In the genomic region with DNA sequence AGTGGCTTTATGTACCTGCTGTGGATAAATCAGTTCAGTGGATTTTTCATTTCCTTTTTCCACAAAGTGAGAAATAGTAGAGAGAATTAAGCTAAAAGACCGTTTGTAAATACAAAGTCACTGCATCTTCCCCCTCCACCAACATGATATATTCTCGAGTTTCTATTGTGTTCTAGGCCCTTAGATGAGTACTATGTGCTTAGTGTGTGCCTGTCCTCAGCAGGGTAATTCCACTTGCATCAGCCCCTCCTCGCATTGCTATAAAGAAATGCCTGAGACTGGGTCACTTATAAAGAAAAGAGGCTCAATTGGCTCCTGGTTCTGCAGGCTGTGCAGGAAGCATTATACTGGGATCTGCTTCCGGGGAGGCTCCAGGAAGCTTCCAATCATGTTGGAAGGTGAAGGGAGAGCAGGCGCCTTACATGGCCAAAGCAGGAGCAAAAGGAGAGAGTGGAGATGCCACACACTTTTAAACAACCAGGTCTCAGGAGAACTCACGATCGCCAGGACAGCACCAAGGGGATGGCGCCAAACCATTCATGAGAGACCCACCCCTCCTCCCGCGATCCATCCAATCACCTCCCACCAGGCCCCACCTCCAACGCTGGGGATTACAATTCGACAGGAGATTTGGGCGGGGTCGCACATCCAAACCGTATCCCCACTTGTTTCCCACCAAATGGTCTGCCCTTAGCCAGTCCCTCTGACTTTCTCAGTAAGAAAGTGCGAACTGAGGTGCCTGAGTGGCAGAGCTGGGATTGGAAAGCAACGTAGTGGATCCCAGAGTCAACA, we compare ENCODE assay signal across 8 cellular contexts.
A peak's percentile ranks its signal among the peaks of the same experiment; 100 is the strongest.
DNase-seq lines count a peak whose midpoint lies in the region; ATAC-seq lines count a peak whose summit lies in the region.

No MANE protein-coding gene starts in this region.

- no peaks in the 10 kb centered on the region for H3K36me3 Mint-ChIP-seq in activated naive CD4-positive, alpha-beta T cell treated with anti-CD3 and anti-CD28 coated beads, Interleukin-2, amount 50 U/mL, for 72 hours

- no peaks in the 10 kb centered on the region for H3K9me3 ChIP-seq in iPS-18c (ENCODE audit: control insufficient read depth, insufficient read depth, low read length)

- DNase-seq in activated naive CD4-positive, alpha-beta T cell treated with anti-CD3 and anti-CD28 coated beads, Interleukin-2, amount 50 U/mL, for 72 hours (ENCODE audit: low spot score in 2 of 2), result peak in 1 of 2 donors; percentile 7
- peak in 1 of 2 donors; percentile 7 for DNase-seq in stimulated activated naive CD8-positive, alpha-beta T cell treated with anti-CD3 and anti-CD28 coated beads, Interleukin-15, amount 100 ng/mL, for 72 hours
- no peak for DNase-seq in glomerular visceral epithelial cell (ENCODE audit: extremely low spot score)
- DNase-seq in NCI-H1048 (lab: John Stamatoyannopoulos, UW), result no peak

- peaks cover 11% of the 10 kb centered on the region for H3K27me3 Mint-ChIP-seq in stimulated activated naive CD8-positive, alpha-beta T cell treated with anti-CD3 and anti-CD28 coated beads, Interleukin-15, amount 100 ng/mL, for 72 hours

- ATAC-seq in GM19023 (IDR thresholded peaks at IDR 0.05; ENCODE audit: unreplicated experiment) (peak; percentile 35), HG03045 (IDR thresholded peaks at IDR 0.05; ENCODE audit: unreplicated experiment) (peak; percentile 27), HG03135 (IDR thresholded peaks at IDR 0.05; ENCODE audit: unreplicated experiment) (no peak)
- ATAC-seq in activated naive CD4-positive, alpha-beta T cell treated with anti-CD3 and anti-CD28 coated beads, Interleukin-2, amount 50 U/mL, for 72 hours, result peak; percentile 54 to 59
- peak; percentile 59 for ATAC-seq in stimulated activated naive CD8-positive, alpha-beta T cell treated with anti-CD3 and anti-CD28 coated beads, Interleukin-15, amount 100 ng/mL, for 72 hours

- H3K4me3 ChIP-seq in iPS-18c (ENCODE audit: insufficient read depth, low read depth, low read length), result peak overlapping the region; percentile 71

- no peaks in the 10 kb centered on the region for H3K9me3 Mint-ChIP-seq in activated naive CD4-positive, alpha-beta T cell treated with anti-CD3 and anti-CD28 coated beads, Interleukin-2, amount 50 U/mL, for 72 hours
- H3K9me3 Mint-ChIP-seq in stimulated activated naive CD8-positive, alpha-beta T cell treated with anti-CD3 and anti-CD28 coated beads, Interleukin-15, amount 100 ng/mL, for 72 hours, result no peaks in the 10 kb centered on the region

- H3K4me3 Mint-ChIP-seq in stimulated activated naive CD8-positive, alpha-beta T cell treated with anti-CD3 and anti-CD28 coated beads, Interleukin-15, amount 100 ng/mL, for 72 hours, result peak overlapping the region; percentile 85 to 86

- peaks cover 12% of the 10 kb centered on the region for H3K4me1 Mint-ChIP-seq in stimulated activated naive CD8-positive, alpha-beta T cell treated with anti-CD3 and anti-CD28 coated beads, Interleukin-15, amount 100 ng/mL, for 72 hours

- peak overlapping the region; percentile 8 to 36 for H3K27ac Mint-ChIP-seq in activated naive CD4-positive, alpha-beta T cell treated with anti-CD3 and anti-CD28 coated beads, Interleukin-2, amount 50 U/mL, for 72 hours
- H3K27ac Mint-ChIP-seq in stimulated activated naive CD8-positive, alpha-beta T cell treated with anti-CD3 and anti-CD28 coated beads, Interleukin-15, amount 100 ng/mL, for 72 hours, result peak overlapping the region; percentile 69 to 94
